ENCODE assay signal across 23 cellular contexts in genomic region chr4:122163301-122163700, GRCh38. TPM values are rescaled to one million over a fixed set of nuclear protein-coding genes. Genes with fewer than 3 reads are reported as not detected.
A peak's percentile ranks its signal among the peaks of the same experiment; 100 is the strongest.
DNase-seq lines count a peak whose midpoint lies in the region; ATAC-seq and TF ChIP-seq lines count a peak whose summit lies in the region.
"Had no signal": no experiment of that assay in that cellular context is flagged by ENCODE, and none has a peak within 500 bp of the region (broad histone marks: within the 10 kb centered on the region; RNA-seq: fewer than 3 reads in every experiment).

No MANE protein-coding gene starts in this region.

- no peak for DNase-seq in CD4-positive, alpha-beta T cell
- peak; percentile 16 for DNase-seq in DMS153 treated with DMSO at 0.1 percent for 48 hours (lab: John Stamatoyannopoulos, UW; ENCODE audit: unreplicated experiment)
- peak; percentile 30 for DNase-seq in NCI-H2107 (lab: John Stamatoyannopoulos, UW)
- DNase-seq in effector memory CD8-positive, alpha-beta T cell: no peak
- no peak for DNase-seq in AG20443 (ENCODE audit: low spot score)
- DNase-seq in osteoblast (ENCODE audit: insufficient read length, low spot score, missing footprints): no peak
- no peak for DNase-seq in SJCRH30
- DNase-seq: activated CD8-positive, alpha-beta memory T cell treated with anti-CD3 and anti-CD28 coated beads, Interleukin-2, amount 10 ng/mL, durations not matched to agents 7 days and 5 days; aorta; CD4-positive, alpha-beta memory T cell; IMR-90; kidney; lower lobe of right lung; NCI-H1930; NCI-H82; T-helper 2 cell; trophoblast cell had no signal

- no peak for ATAC-seq in CD4-positive, alpha-beta T cell (ENCODE audit: poor library complexity)
- ATAC-seq in effector memory CD8-positive, alpha-beta T cell (replicated peaks): no peak
- ATAC-seq: activated CD8-positive, alpha-beta memory T cell treated with anti-CD3 and anti-CD28 coated beads, Interleukin-2, amount 10 ng/mL, durations not matched to agents 7 days and 5 days; GM23338; SK-N-SH treated with all-trans-retinoic acid at 6 μM for 48 hours had no signal

- POLR2A ChIA-PET in CD4-positive, alpha-beta T cell (lab: Charles Lee): interaction anchor here (0.8 kb wide), 1 partner anchor 39 kb away, joined by 4 read pairs; no protein-coding TSS in a partner anchor

- H3K4me2 ChIP-seq in osteoblast (ENCODE audit: insufficient read depth, low read length): no peak overlapping the region
- H3K4me2 ChIP-seq: GM23338 had no signal

- H4K20me1 ChIP-seq in osteoblast (ENCODE audit: insufficient read depth, low read length): peaks cover 8% of the 10 kb centered on the region

- peaks cover 67% of the 10 kb centered on the region for H3K4me1 Mint-ChIP-seq in CD4-positive, alpha-beta T cell (ENCODE audit: low read depth)
- H3K4me1 Mint-ChIP-seq in effector memory CD8-positive, alpha-beta T cell (ENCODE audit: low read depth in 2 of 2): peaks cover 26 to 52% of the 10 kb centered on the region in 2 donors
- H3K4me1 Mint-ChIP-seq: neural crest cell had no signal

- no peaks in the 10 kb centered on the region for H3K4me1 ChIP-seq in osteoblast (ENCODE audit: insufficient read depth, low read length)
- no peaks in the 10 kb centered on the region for H3K4me1 ChIP-seq in SJCRH30
- H3K4me1 ChIP-seq: prostate gland had no signal

- no peak overlapping the region for H2AFZ ChIP-seq in osteoblast (ENCODE audit: low read length)
- H2AFZ ChIP-seq: GM23338 had no signal

- H3K36me3 Mint-ChIP-seq in CD4-positive, alpha-beta T cell (ENCODE audit: low read depth): peaks cover 62% of the 10 kb centered on the region
- peaks cover 14% of the 10 kb centered on the region for H3K36me3 Mint-ChIP-seq in effector memory CD8-positive, alpha-beta T cell (ENCODE audit: insufficient read depth)

- intact Hi-C loops in CD4-positive, alpha-beta T cell (cut with DNase I, micrococcal nuclease): no loop called here

- H3K36me3 ChIP-seq in osteoblast (ENCODE audit: insufficient read depth, low read length) (no peaks in the 10 kb centered on the region), SJCRH30 (no peaks in the 10 kb centered on the region; the same call in 1 of the 2 replicates)
- H3K36me3 ChIP-seq: prostate gland had no signal

- peaks cover 66% of the 10 kb centered on the region for H3K79me2 ChIP-seq in osteoblast (ENCODE audit: insufficient read depth, low read length)

- no peak overlapping the region for H3K4me3 ChIP-seq in osteoblast (ENCODE audit: insufficient read depth, low read length)
- no peak overlapping the region for H3K4me3 ChIP-seq in SJCRH30
- H3K4me3 ChIP-seq: GM23338, lower lobe of right lung, prostate gland had no signal

- no peak for TF ChIP-seq CTCF in CD4-positive, alpha-beta T cell (IDR thresholded peaks at IDR 0.05)
- TF ChIP-seq CTCF in osteoblast (IDR thresholded peaks at IDR 0.05; ENCODE audit: extremely low read depth, low read depth, low read length): no peak

- H3K27me3 ChIP-seq in CD4-positive, alpha-beta T cell (ENCODE audit: control insufficient read depth, insufficient read depth, low read length): no peaks in the 10 kb centered on the region
- H3K27me3 ChIP-seq in osteoblast (ENCODE audit: insufficient read depth, low read length): no peaks in the 10 kb centered on the region
- H3K27me3 ChIP-seq in SJCRH30: no peaks in the 10 kb centered on the region

- peak overlapping the region; percentile 3 for H3K27ac Mint-ChIP-seq in CD4-positive, alpha-beta T cell
- H3K27ac Mint-ChIP-seq in effector memory CD8-positive, alpha-beta T cell: peak overlapping the region; percentile 6 to 38
- H3K27ac Mint-ChIP-seq: activated CD8-positive, alpha-beta memory T cell treated with anti-CD3 and anti-CD28 coated beads, Interleukin-2, amount 10 ng/mL, durations not matched to agents 7 days and 5 days; activated naive CD8-positive, alpha-beta T cell; activated T-helper 2 cell treated with anti-CD3 and anti-CD28 coated beads, Interferon-gamma antibody, Interleukin-2, Interleukin-4, amounts not matched to agents 10 μg/mL and 5 μg/mL and 100 μg/mL, durations not matched to agents 14 hours and 24 hours and 36 hours; GM23338 had no signal

- no peaks in the 10 kb centered on the region for H3K9me3 ChIP-seq in CD4-positive, alpha-beta T cell (ENCODE audit: control insufficient read depth, low read length)
- H3K9me3 ChIP-seq in osteoblast (ENCODE audit: low read depth, low read length) (no peaks in the 10 kb centered on the region), SJCRH30 (replicated peaks) (no peaks in the 10 kb centered on the region)
- H3K9me3 ChIP-seq: lower lobe of right lung, prostate gland had no signal

- no peak overlapping the region for H3K27ac ChIP-seq in CD4-positive, alpha-beta T cell (ENCODE audit: low read depth, low read length)
- H3K27ac ChIP-seq in osteoblast (ENCODE audit: low read depth, low read length) (no peak overlapping the region), SJCRH30 (no peak overlapping the region)
- H3K27ac ChIP-seq: lower lobe of right lung, prostate gland had no signal

- H3K4me3 Mint-ChIP-seq in CD4-positive, alpha-beta T cell: no peak overlapping the region
- no peak overlapping the region for H3K4me3 Mint-ChIP-seq in effector memory CD8-positive, alpha-beta T cell
- H3K4me3 Mint-ChIP-seq: activated CD8-positive, alpha-beta memory T cell treated with anti-CD3 and anti-CD28 coated beads, Interleukin-2, amount 10 ng/mL, durations not matched to agents 7 days and 5 days; activated naive CD8-positive, alpha-beta T cell; GM23338; neural crest cell had no signal

- H3K27me3 Mint-ChIP-seq in CD4-positive, alpha-beta T cell: no peaks in the 10 kb centered on the region
- H3K27me3 Mint-ChIP-seq in effector memory CD8-positive, alpha-beta T cell: no peaks in the 10 kb centered on the region
- H3K27me3 Mint-ChIP-seq: activated CD8-positive, alpha-beta memory T cell treated with anti-CD3 and anti-CD28 coated beads, Interleukin-2, amount 10 ng/mL, durations not matched to agents 7 days and 5 days; activated naive CD8-positive, alpha-beta T cell; CD4-positive, alpha-beta memory T cell had no signal

- CTCF ChIA-PET in CD4-positive, alpha-beta T cell (lab: Charles Lee): interaction anchor here (0.9 kb wide), 1 partner anchor 8 kb away, joined by 3 read pairs; no protein-coding TSS in a partner anchor

- no peaks in the 10 kb centered on the region for H3K9me3 Mint-ChIP-seq in CD4-positive, alpha-beta T cell
- no peaks in the 10 kb centered on the region for H3K9me3 Mint-ChIP-seq in effector memory CD8-positive, alpha-beta T cell
- H3K9me3 Mint-ChIP-seq: activated T-helper 2 cell treated with anti-CD3 and anti-CD28 coated beads, Interferon-gamma antibody, Interleukin-2, Interleukin-4, amounts not matched to agents 10 μg/mL and 5 μg/mL and 100 μg/mL, durations not matched to agents 14 hours and 24 hours and 36 hours; GM23338; neural crest cell had no signal

RNA-seq across cellular contexts. Expression of gene BLTP1, which starts 11.2 kb away (rescaled TPM):
- total RNA-seq in CD4-positive, alpha-beta T cell: 10 to 100 TPM; 86.9 to 93.6 TPM
- 121 and 136 TPM in 2 replicates for total RNA-seq in osteoblast
- 39.0 and 46.9 TPM in 2 replicates for total RNA-seq in SJCRH30 (2014; rRNA removed; shearing (Covaris generic))

Comparison
In these comparisons a context has a peak if more than half of its experiments do, and no peak if none do; other contexts are left out.
1. DNase-seq: peak in DMS153 treated with DMSO at 0.1 percent for 48 hours (single experiment) and NCI-H2107 (single experiment); none in CD4-positive, alpha-beta T cell (0 of 10), effector memory CD8-positive, alpha-beta T cell (0 of 3), AG20443 (single experiment), osteoblast (single experiment) and SJCRH30 (0 of 2).